ENCODE assay signal across 8 cellular contexts in the genomic region with DNA sequence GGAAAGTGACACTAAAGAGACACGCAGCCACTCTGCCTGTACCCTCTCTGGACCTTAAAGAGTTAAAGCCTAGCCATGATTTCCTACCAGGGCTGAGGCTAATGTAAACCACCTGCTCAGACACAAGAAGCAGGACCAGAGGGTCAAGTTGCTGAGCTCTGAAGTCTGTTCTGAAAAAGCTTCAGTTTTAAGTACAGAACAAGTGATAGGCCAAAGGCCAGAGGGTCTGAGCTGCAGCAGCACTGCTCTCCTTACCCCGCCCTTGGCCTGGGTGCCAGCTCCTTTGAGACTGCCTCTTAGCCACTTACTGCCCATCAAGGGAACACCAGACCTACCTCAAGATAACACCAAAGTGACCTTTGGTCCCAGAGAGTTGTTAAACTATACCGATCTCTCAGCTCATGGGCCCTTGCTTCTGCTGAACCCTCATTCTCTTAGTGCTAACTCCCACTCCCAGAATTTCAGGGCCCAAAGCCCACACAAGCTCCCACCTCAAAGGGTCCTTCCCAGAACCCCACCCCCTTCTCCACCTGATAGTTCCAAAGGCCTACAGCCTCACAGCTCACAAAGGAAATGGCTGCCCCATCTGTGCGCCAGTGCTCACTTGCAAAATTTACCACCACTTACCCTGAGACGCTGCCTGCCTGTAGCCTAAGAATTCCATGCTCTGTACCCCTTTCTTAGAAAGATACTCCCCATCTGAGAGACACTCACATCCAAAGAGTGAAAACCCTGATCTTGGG. TPM values are rescaled to one million over a fixed set of nuclear protein-coding genes. Genes with fewer than 3 reads are reported as not detected.
DNase-seq lines count a peak whose midpoint lies in the region; ATAC-seq and TF ChIP-seq lines count a peak whose summit lies in the region.

No MANE protein-coding gene starts in this region.

- DNase-seq in A673 (ENCODE audit: low spot score) (no peak), dorsolateral prefrontal cortex (no peak), mucosa of gallbladder (ENCODE audit: low spot score) (peak; percentile 45), KG1 (lab: John Stamatoyannopoulos, UW) (no peak), NCI-H128 (lab: John Stamatoyannopoulos, UW; ENCODE audit: unreplicated experiment) (no peak)

- H3K27me3 ChIP-seq in A673 (replicated peaks; ENCODE audit: insufficient read depth, low read depth, low read length, poor library complexity): no peaks in the 10 kb centered on the region
- no peaks in the 10 kb centered on the region for H3K27me3 ChIP-seq in HUES64 (ENCODE audit: insufficient read depth, low read length)
- H3K27me3 ChIP-seq in dorsolateral prefrontal cortex: no peaks in the 10 kb centered on the region

- 76% methylated on average over 5 of the region's 5 CpGs for WGBS in HUES64

- POLR2A ChIA-PET in A673 (lab: Charles Lee; ENCODE audit: low non-redundant PET): interaction anchor here (1.0 kb wide), 1 partner anchor 14 kb away, joined by 3 read pairs; no protein-coding TSS in a partner anchor

- peaks cover 48% of the 10 kb centered on the region for H3K4me1 ChIP-seq in A673 (ENCODE audit: insufficient read depth, low read length, poor library complexity, severe bottlenecking)
- H3K4me1 ChIP-seq in HUES64 (ENCODE audit: insufficient read depth, low read length): peaks cover 46% of the 10 kb centered on the region

- intact Hi-C loops in A673 (cut with micrococcal nuclease; ENCODE audit: unreplicated experiment) (no loop called here), dorsolateral prefrontal cortex (cut with DNase I) (no loop called here)

- H3K27ac ChIP-seq in A673 (ENCODE audit: low read depth, low read length, poor library complexity, severe bottlenecking) (peak overlapping the region; percentile 90), HUES64 (ENCODE audit: low read depth, low read length) (peak overlapping the region; percentile 98; the same call in 1 of the 2 replicates), dorsolateral prefrontal cortex (peak overlapping the region; percentile 94 to 100 (median 100))

- peak overlapping the region; percentile 68 for H3K9ac ChIP-seq in HUES64 (ENCODE audit: low read depth, low read length)

- ATAC-seq in HG02840 (IDR thresholded peaks at IDR 0.05; ENCODE audit: low FRiP score, unreplicated experiment): no peak
- ATAC-seq in HG02642 (IDR thresholded peaks at IDR 0.05; ENCODE audit: poor library complexity, unreplicated experiment): no peak

- peaks cover 15% of the 10 kb centered on the region for H3K36me3 ChIP-seq in A673 (ENCODE audit: insufficient read depth, low read length, poor library complexity, severe bottlenecking)
- peaks cover 19% of the 10 kb centered on the region for H3K36me3 ChIP-seq in HUES64 (ENCODE audit: insufficient read depth, low read length)

- CTCF ChIA-PET in A673 (lab: Charles Lee): interaction anchor here (1.2 kb wide), 1 partner anchor 14 kb away, joined by 4 read pairs; no protein-coding TSS in a partner anchor

- H3K4me3 ChIP-seq in A673 (ENCODE audit: low read depth, low read length, poor library complexity, severe bottlenecking) (peak overlapping the region; percentile 51), HUES64 (ENCODE audit: low read length) (peak overlapping the region; percentile 62), dorsolateral prefrontal cortex (peak overlapping the region; percentile 45 to 84 (median 71))

- TF ChIP-seq CTCF in A673 (conservative IDR thresholded peaks at IDR 0.05; ENCODE audit: low read depth, low read length): no peak
- TF ChIP-seq CTCF in dorsolateral prefrontal cortex (IDR thresholded peaks at IDR 0.05 in 54 of 56, conservative IDR thresholded peaks at IDR 0.05 in 2 of 56; ENCODE audit: low read depth in 1 of 56, partially characterized antibody in 56 of 56): no peak

- no peaks in the 10 kb centered on the region for H3K9me3 ChIP-seq in A673 (ENCODE audit: low read depth, low read length, poor library complexity, severe bottlenecking)
- no peaks in the 10 kb centered on the region for H3K9me3 ChIP-seq in HUES64 (ENCODE audit: insufficient read depth, low read depth, low read length)

- no TSS peak for BruUV-seq in A673 (replicated peaks; lab: Mats Ljungman, UMichigan)

RNA-seq across cellular contexts. Expression of gene IL18BP, which starts 40.6 kb away (rescaled TPM):
- 10.6 and 12.2 TPM in 2 replicates for total RNA-seq in A673 (2021)
- polyA plus RNA-seq in HUES64 (2013, experiment 1 of 2): 3.4 TPM
- 2.8 TPM for polyA plus RNA-seq in HUES64 (2013, experiment 2 of 2)
- total RNA-seq in dorsolateral prefrontal cortex: 10 to 100 TPM in 86 of 120 experiments, 1 to 10 TPM in 34; 5.0 to 35.2 (median 12.5) TPM
- 10.6 TPM for total RNA-seq in mucosa of gallbladder

RNA-seq across cellular contexts. Expression of gene NUMA1, which starts 41.1 kb away (rescaled TPM):
- total RNA-seq in A673 (2021) (216 and 231 TPM in 2 replicates), dorsolateral prefrontal cortex (100 to 1,000 TPM; 140 to 428 (median 218) TPM), mucosa of gallbladder (261 TPM)
- polyA plus RNA-seq in HUES64 (2013, experiment 1 of 2): 71.4 TPM
- polyA plus RNA-seq in HUES64 (2013, experiment 2 of 2): 75.6 TPM

RNA-seq across cellular contexts. Expression of gene LRRC51, which starts 41.4 kb away (rescaled TPM):
- total RNA-seq in A673 (2021): 13.9 and 16.7 TPM in 2 replicates
- polyA plus RNA-seq in HUES64 (2013, experiment 1 of 2): 5.0 TPM
- 6.4 TPM for polyA plus RNA-seq in HUES64 (2013, experiment 2 of 2)
- 10 to 100 TPM in 113 of 120 experiments, 1 to 10 TPM in 7; 7.7 to 39.9 (median 17.7) TPM for total RNA-seq in dorsolateral prefrontal cortex
- total RNA-seq in mucosa of gallbladder: 12.9 TPM
